Comparison of ENCODE assay signal across 15 cellular contexts in genomic region chr3:188295876-188296275, GRCh38.
A peak's percentile ranks its signal among the peaks of the same experiment; 100 is the strongest.
DNase-seq lines count a peak whose midpoint lies in the region; ATAC-seq and TF ChIP-seq lines count a peak whose summit lies in the region.
"Had no signal": no experiment of that assay in that cellular context is flagged by ENCODE, and none has a peak within 500 bp of the region (broad histone marks: within the 10 kb centered on the region; RNA-seq: fewer than 3 reads in every experiment).

No MANE protein-coding gene starts in this region.

- no peak for ATAC-seq in GM18858 (IDR thresholded peaks at IDR 0.05; ENCODE audit: unreplicated experiment)
- no peak for ATAC-seq in GM23338

- WGBS in mammary epithelial cell (ENCODE audit: low coverage, missing lambda C conversion rate), result 100% methylated on average over 3 of the region's 3 CpGs

- H3K36me3 ChIP-seq in mammary epithelial cell (ENCODE audit: insufficient read depth, low read length) (no peaks in the 10 kb centered on the region), muscle layer of colon (ENCODE audit: insufficient read depth, low read length) (peaks cover 4% of the 10 kb centered on the region), tibial artery (peaks cover 0 to 3% (median 0%) of the 10 kb centered on the region in 3 donors), GM23338 (ENCODE audit: insufficient read depth) (no peaks in the 10 kb centered on the region)

- H2AFZ ChIP-seq in mammary epithelial cell (ENCODE audit: low read depth, low read length), result no peak overlapping the region
- H2AFZ ChIP-seq in GM23338, result no peak overlapping the region
- H2AFZ ChIP-seq: parathyroid adenoma had no signal

- H3K9me3 Mint-ChIP-seq in activated CD4-positive, alpha-beta memory T cell treated with anti-CD3 and anti-CD28 coated beads for 36 hours, result no peaks in the 10 kb centered on the region
- no peaks in the 10 kb centered on the region for H3K9me3 Mint-ChIP-seq in activated CD4-positive, alpha-beta memory T cell treated with anti-CD3 and anti-CD28 coated beads, Interleukin-2, amount 10 ng/mL, durations not matched to agents 7 days and 5 days
- H3K9me3 Mint-ChIP-seq in GM23338, result no peaks in the 10 kb centered on the region
- H3K9me3 Mint-ChIP-seq: activated naive CD4-positive, alpha-beta T cell treated with anti-CD3 and anti-CD28 coated beads, Interleukin-2, amount 50 U/mL, for 24 hours had no signal

- peaks cover 80% of the 10 kb centered on the region for H3K4me1 Mint-ChIP-seq in activated CD4-positive, alpha-beta memory T cell treated with anti-CD3 and anti-CD28 coated beads for 36 hours (ENCODE audit: low read depth)
- H3K4me1 Mint-ChIP-seq in activated CD4-positive, alpha-beta memory T cell treated with anti-CD3 and anti-CD28 coated beads, Interleukin-2, amount 10 ng/mL, durations not matched to agents 7 days and 5 days, result peaks cover 41% of the 10 kb centered on the region
- peaks cover 29% of the 10 kb centered on the region for H3K4me1 Mint-ChIP-seq in GM23338

- H3K4me1 ChIP-seq in mammary epithelial cell (ENCODE audit: insufficient read depth, low read length), result peaks cover 57% of the 10 kb centered on the region
- H3K4me1 ChIP-seq in muscle layer of colon (ENCODE audit: insufficient read depth, low read length), result peaks cover 73% of the 10 kb centered on the region
- peaks cover 0 to 100% (median 53%) of the 10 kb centered on the region in 4 donors for H3K4me1 ChIP-seq in tibial artery
- H3K4me1 ChIP-seq in GM23338 (ENCODE audit: insufficient read depth), result peaks cover 28% of the 10 kb centered on the region
- H3K4me1 ChIP-seq: parathyroid adenoma had no signal

- no peaks in the 10 kb centered on the region for H4K20me1 ChIP-seq in mammary epithelial cell (ENCODE audit: insufficient read depth, low read length)
- no peaks in the 10 kb centered on the region for H4K20me1 ChIP-seq in GM23338 (replicated peaks; ENCODE audit: insufficient read depth)

- H3K4me3 Mint-ChIP-seq in activated CD4-positive, alpha-beta memory T cell treated with anti-CD3 and anti-CD28 coated beads for 36 hours, result no peak overlapping the region
- H3K4me3 Mint-ChIP-seq in activated CD4-positive, alpha-beta memory T cell treated with anti-CD3 and anti-CD28 coated beads, Interleukin-2, amount 10 ng/mL, durations not matched to agents 7 days and 5 days, result no peak overlapping the region
- H3K4me3 Mint-ChIP-seq in GM23338, result no peak overlapping the region
- H3K4me3 Mint-ChIP-seq: activated CD4-positive, alpha-beta T cell treated with anti-CD3 and anti-CD28 coated beads, Interleukin-2, amount 10 ng/mL, durations not matched to agents 7 days and 5 days; activated naive CD4-positive, alpha-beta T cell treated with anti-CD3 and anti-CD28 coated beads, Interleukin-2, amount 50 U/mL, for 24 hours had no signal

- dilution Hi-C loops in mammary epithelial cell (cut with HindIII; ENCODE audit: low sequenced_read_pairs), result loop anchor here (10.0 kb wide), 1 partner anchor 551 kb away; the partner anchor contains the start of gene BCL6

- in situ Hi-C loops in mammary epithelial cell (cut with MboI; ENCODE audit: low sequenced_read_pairs in 2 of 2), result loop anchor here in 1 of 2 donors (10.0 kb wide), 1 partner anchor 551 kb away; the partner anchor contains the start of gene BCL6

- H3K4me3 ChIP-seq in mammary epithelial cell (replicated peaks in 1 of 3; ENCODE audit: insufficient read depth in 1 of 3, low read depth in 2 of 3, low read length in 3 of 3) (no peak overlapping the region), muscle layer of colon (ENCODE audit: low read depth in 1 of 2, low read length in 2 of 2) (no peak overlapping the region), tibial artery (no peak overlapping the region), GM23338 (no peak overlapping the region)
- H3K4me3 ChIP-seq: SK-N-MC had no signal

- POLR2A ChIA-PET in activated CD4-positive, alpha-beta memory T cell treated with anti-CD3 and anti-CD28 coated beads for 36 hours (lab: Charles Lee), result interaction anchor here (1.0 to 1.8 kb wide), 2 partner anchors 11 to 621 kb away, joined by 3 to 17 read pairs; no protein-coding TSS in a partner anchor
- POLR2A ChIA-PET in activated CD4-positive, alpha-beta memory T cell treated with anti-CD3 and anti-CD28 coated beads, Interleukin-2, amount 10 ng/mL, durations not matched to agents 7 days and 5 days (lab: Charles Lee), result no interaction called here

- no peaks in the 10 kb centered on the region for H3F3A ChIP-seq in GM23338 (replicated peaks; ENCODE audit: low read depth)

- H3K79me2 ChIP-seq in mammary epithelial cell (ENCODE audit: insufficient read depth, low read length), result peaks cover 42% of the 10 kb centered on the region
- peaks cover 21% of the 10 kb centered on the region; the same call in 1 of the 2 replicates for H3K79me2 ChIP-seq in GM23338 (replicated peaks; ENCODE audit: insufficient read depth)

- no peaks in the 10 kb centered on the region for H3K9me2 ChIP-seq in GM23338 (ENCODE audit: insufficient read depth)

- intact Hi-C loops in activated CD4-positive, alpha-beta memory T cell treated with anti-CD3 and anti-CD28 coated beads for 36 hours (cut with micrococcal nuclease), result loop anchor here (2.0 to 5.0 kb wide), 4 partner anchors 139 to 494 kb away; no protein-coding TSS in a partner anchor
- intact Hi-C loops in mammary epithelial cell (cut with micrococcal nuclease) (loop anchor here (1.0 to 2.0 kb wide), 3 partner anchors 23 to 551 kb away; partner anchors contain the start of gene BCL6), tibial artery (cut with DNase I; ENCODE audit: low total_unique reads) (no loop called here)

- H3K9me3 ChIP-seq in mammary epithelial cell (replicated peaks; ENCODE audit: insufficient read depth, low read length) (no peaks in the 10 kb centered on the region), muscle layer of colon (ENCODE audit: low read length) (no peaks in the 10 kb centered on the region), tibial artery (no peaks in the 10 kb centered on the region)

- H3K9ac ChIP-seq in mammary epithelial cell (ENCODE audit: insufficient read depth, low read length) (peak overlapping the region; percentile 82), muscle layer of colon (ENCODE audit: low read length) (no peak overlapping the region)
- H3K9ac ChIP-seq: parathyroid adenoma had no signal

- peak overlapping the region; percentile 72 for H3K27ac Mint-ChIP-seq in activated CD4-positive, alpha-beta memory T cell treated with anti-CD3 and anti-CD28 coated beads for 36 hours
- no peak overlapping the region for H3K27ac Mint-ChIP-seq in activated CD4-positive, alpha-beta memory T cell treated with anti-CD3 and anti-CD28 coated beads, Interleukin-2, amount 10 ng/mL, durations not matched to agents 7 days and 5 days
- no peak overlapping the region for H3K27ac Mint-ChIP-seq in GM23338
- H3K27ac Mint-ChIP-seq: activated CD4-positive, alpha-beta T cell treated with anti-CD3 and anti-CD28 coated beads, Interleukin-2, amount 10 ng/mL, durations not matched to agents 7 days and 5 days had no signal

- CTCF ChIA-PET in activated CD4-positive, alpha-beta memory T cell treated with anti-CD3 and anti-CD28 coated beads for 36 hours (lab: Charles Lee), result interaction anchor here (2.2 to 6.3 kb wide), 2 partner anchors 12 to 556 kb away, joined by 6 to 64 read pairs; no protein-coding TSS in a partner anchor
- CTCF ChIA-PET in activated CD4-positive, alpha-beta memory T cell treated with anti-CD3 and anti-CD28 coated beads, Interleukin-2, amount 10 ng/mL, durations not matched to agents 7 days and 5 days (lab: Charles Lee), result no interaction called here
- CTCF ChIA-PET in mammary epithelial cell (lab: Charles Lee; ENCODE audit: low non-redundant PET), result no interaction called here

- H3K27ac ChIP-seq in mammary epithelial cell (ENCODE audit: insufficient read depth, low read depth, low read length), result peak overlapping the region; percentile 97
- peak overlapping the region; percentile 77 for H3K27ac ChIP-seq in muscle layer of colon (ENCODE audit: low read depth, low read length)
- peak overlapping the region; percentile 67 to 72 for H3K27ac ChIP-seq in tibial artery
- no peak overlapping the region for H3K27ac ChIP-seq in GM23338 (ENCODE audit: low read depth)
- H3K27ac ChIP-seq: parathyroid adenoma, SK-N-MC had no signal

- no peaks in the 10 kb centered on the region for H3K27me3 ChIP-seq in mammary epithelial cell (ENCODE audit: insufficient read depth, low read length)
- no peaks in the 10 kb centered on the region for H3K27me3 ChIP-seq in muscle layer of colon (ENCODE audit: control insufficient read depth in 1 of 2, insufficient read depth in 2 of 2, low read length in 2 of 2)
- H3K27me3 ChIP-seq in tibial artery, result no peaks in the 10 kb centered on the region
- no peaks in the 10 kb centered on the region for H3K27me3 ChIP-seq in GM23338 (ENCODE audit: insufficient read depth)

- TF ChIP-seq CTCF in mammary epithelial cell (conservative IDR thresholded peaks at IDR 0.05 in 1 of 2, IDR thresholded peaks at IDR 0.05 in 1 of 2; ENCODE audit: extremely low read depth in 1 of 2, insufficient read depth in 1 of 2, low read depth in 1 of 2, low read length in 2 of 2), result no peak
- TF ChIP-seq CTCF in tibial artery (IDR thresholded peaks at IDR 0.05), result no peak
- TF ChIP-seq CTCF in GM23338 (conservative IDR thresholded peaks at IDR 0.05; ENCODE audit: low read depth in 2 of 2), result no peak

- peaks cover 5% of the 10 kb centered on the region for H3K36me3 Mint-ChIP-seq in activated CD4-positive, alpha-beta memory T cell treated with anti-CD3 and anti-CD28 coated beads for 36 hours
- peaks cover 12% of the 10 kb centered on the region for H3K36me3 Mint-ChIP-seq in activated CD4-positive, alpha-beta memory T cell treated with anti-CD3 and anti-CD28 coated beads, Interleukin-2, amount 10 ng/mL, durations not matched to agents 7 days and 5 days (ENCODE audit: low read depth)
- H3K36me3 Mint-ChIP-seq in GM23338 (ENCODE audit: low read depth), result no peaks in the 10 kb centered on the region

- BruUV-seq in mammary epithelial cell (replicated peaks; lab: Mats Ljungman, UMichigan), result no TSS peak

- no peak for DNase-seq in activated CD4-positive, alpha-beta memory T cell treated with anti-CD3 and anti-CD28 coated beads for 36 hours
- DNase-seq in activated CD4-positive, alpha-beta memory T cell treated with anti-CD3 and anti-CD28 coated beads, Interleukin-2, amount 10 ng/mL, durations not matched to agents 7 days and 5 days, result no peak
- no peak for DNase-seq in mammary epithelial cell
- no peak for DNase-seq in tibial artery
- DNase-seq in SHP77 (lab: John Stamatoyannopoulos, UW), result no peak
- DNase-seq in GM23338 (ENCODE audit: low spot score), result no peak
- DNase-seq: activated CD4-positive, alpha-beta T cell treated with anti-CD3 and anti-CD28 coated beads, Interleukin-2, amount 10 ng/mL, durations not matched to agents 7 days and 5 days; DMS79 treated with DMSO at 0.1 percent for 48 hours; NCI-H1048; NCI-H524 had no signal

- no peaks in the 10 kb centered on the region for H3K27me3 Mint-ChIP-seq in activated CD4-positive, alpha-beta memory T cell treated with anti-CD3 and anti-CD28 coated beads for 36 hours
- H3K27me3 Mint-ChIP-seq in activated CD4-positive, alpha-beta memory T cell treated with anti-CD3 and anti-CD28 coated beads, Interleukin-2, amount 10 ng/mL, durations not matched to agents 7 days and 5 days, result peaks cover 2% of the 10 kb centered on the region
- H3K27me3 Mint-ChIP-seq in GM23338 (ENCODE audit: insufficient read depth, low read depth, poor library complexity), result peaks cover under 1% of the 10 kb centered on the region
- H3K27me3 Mint-ChIP-seq: activated CD4-positive, alpha-beta T cell treated with anti-CD3 and anti-CD28 coated beads, Interleukin-2, amount 10 ng/mL, durations not matched to agents 7 days and 5 days; activated naive CD4-positive, alpha-beta T cell treated with anti-CD3 and anti-CD28 coated beads, Interleukin-2, amount 50 U/mL, for 24 hours had no signal

- no peak overlapping the region for H3K4me2 ChIP-seq in mammary epithelial cell (ENCODE audit: insufficient read depth, low read depth, low read length)
- no peak overlapping the region for H3K4me2 ChIP-seq in GM23338
